Comparison of ENCODE assay signal across 14 cellular contexts in the genomic region with DNA sequence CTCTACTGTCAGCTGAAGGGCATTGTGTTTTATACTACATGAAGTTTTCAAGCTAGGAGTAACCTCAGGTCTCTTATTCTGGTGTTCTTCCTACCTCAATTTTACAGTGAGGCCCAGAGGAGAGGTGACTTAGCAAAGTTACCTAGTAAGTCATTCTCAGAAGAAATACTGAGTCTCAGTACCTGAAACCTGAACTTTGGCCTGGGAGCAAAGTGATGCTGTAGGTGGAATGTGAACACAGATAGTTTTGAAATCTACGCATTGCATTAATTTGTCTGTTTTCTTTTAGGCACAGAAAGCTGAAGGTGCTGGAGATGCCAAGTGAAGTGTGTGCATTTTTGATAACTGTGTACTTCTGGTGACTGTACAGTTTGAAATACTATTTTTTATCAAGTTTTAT. TPM values are rescaled to one million over a fixed set of nuclear protein-coding genes. Genes with fewer than 3 reads are reported as not detected.
DNase-seq lines count a peak whose midpoint lies in the region; ATAC-seq and TF ChIP-seq lines count a peak whose summit lies in the region.
"Had no signal": no experiment of that assay in that cellular context is flagged by ENCODE, and none has a peak within 500 bp of the region (broad histone marks: within the 10 kb centered on the region; RNA-seq: fewer than 3 reads in every experiment).

No MANE protein-coding gene starts in this region.

- H3K4me3 Mint-ChIP-seq in CD4-positive, CD25-positive, alpha-beta regulatory T cell: peak overlapping the region; percentile 92 to 99 (median 94)
- H3K4me3 Mint-ChIP-seq in HFFc6 (peak overlapping the region; percentile 94), nephron (peak overlapping the region; percentile 90 to 93 (median 92)), Calu3 (ENCODE audit: low read depth, unreplicated experiment) (no peak overlapping the region)
- H3K4me3 Mint-ChIP-seq in activated naive CD8-positive, alpha-beta T cell: peak overlapping the region; percentile 92

- peak overlapping the region in 2 of 3 donors; percentile 43 to 94 for H3K27ac Mint-ChIP-seq in CD4-positive, CD25-positive, alpha-beta regulatory T cell
- H3K27ac Mint-ChIP-seq in HFFc6 (no peak overlapping the region), nephron (peak overlapping the region in 1 of 3 experiments; percentile 18), Calu3 (ENCODE audit: unreplicated experiment) (no peak overlapping the region)
- peak overlapping the region; percentile 50 for H3K27ac Mint-ChIP-seq in activated naive CD8-positive, alpha-beta T cell

- H3K9me3 ChIP-seq in CD4-positive, CD25-positive, alpha-beta regulatory T cell (ENCODE audit: control insufficient read depth in 2 of 2, low read length in 2 of 2): no peaks in the 10 kb centered on the region
- H3K9me3 ChIP-seq: Peyer's patch, thyroid gland had no signal

- no TSS peak for BruUV-seq in Calu3 (replicated peaks; lab: Mats Ljungman, UMichigan)

- H3K9me3 Mint-ChIP-seq in CD4-positive, CD25-positive, alpha-beta regulatory T cell: no peaks in the 10 kb centered on the region
- H3K9me3 Mint-ChIP-seq in HFFc6 (no peaks in the 10 kb centered on the region), nephron (no peaks in the 10 kb centered on the region), Calu3 (ENCODE audit: low read depth, unreplicated experiment) (no peaks in the 10 kb centered on the region)
- no peaks in the 10 kb centered on the region for H3K9me3 Mint-ChIP-seq in activated naive CD8-positive, alpha-beta T cell (ENCODE audit: low read depth)

- H3K27me3 ChIP-seq in CD4-positive, CD25-positive, alpha-beta regulatory T cell (ENCODE audit: control insufficient read depth, insufficient read depth, low read length): no peaks in the 10 kb centered on the region
- H3K27me3 ChIP-seq: Peyer's patch, thyroid gland had no signal

- no peaks in the 10 kb centered on the region for H3K27me3 Mint-ChIP-seq in CD4-positive, CD25-positive, alpha-beta regulatory T cell
- peaks cover 4% of the 10 kb centered on the region; the same call in 1 of the 2 replicates for H3K27me3 Mint-ChIP-seq in HFFc6 (ENCODE audit: insufficient read depth)
- no peaks in the 10 kb centered on the region for H3K27me3 Mint-ChIP-seq in activated naive CD8-positive, alpha-beta T cell
- no peaks in the 10 kb centered on the region for H3K27me3 Mint-ChIP-seq in nephron (ENCODE audit: low read depth)
- H3K27me3 Mint-ChIP-seq in Calu3 (ENCODE audit: unreplicated experiment): no peaks in the 10 kb centered on the region

- peak overlapping the region; percentile 94 for H3K4me3 ChIP-seq in CD4-positive, CD25-positive, alpha-beta regulatory T cell (ENCODE audit: low read depth, low read length)
- H3K4me3 ChIP-seq: Peyer's patch, thyroid gland had no signal

- CTCF ChIA-PET in Calu3 (lab: Charles Lee): no interaction called here

- no peak for DNase-seq in CD4-positive, CD25-positive, alpha-beta regulatory T cell
- DNase-seq in HFFc6: no peak
- DNase-seq in Calu3: no peak
- DNase-seq in HK-2 (ENCODE audit: unreplicated experiment): no peak
- DNase-seq: activated CD8-positive, alpha-beta memory T cell treated with anti-CD3 and anti-CD28 coated beads, Interleukin-2, amount 50 U/mL, for 4 hours; foreskin fibroblast; NCI-H1092; NCI-H226; thyroid gland had no signal

- H3K4me1 Mint-ChIP-seq in CD4-positive, CD25-positive, alpha-beta regulatory T cell: peaks cover 24 to 67% (median 50%) of the 10 kb centered on the region in 4 donors
- H3K4me1 Mint-ChIP-seq in HFFc6 (ENCODE audit: low read depth): peaks cover 59% of the 10 kb centered on the region
- peaks cover 55% of the 10 kb centered on the region for H3K4me1 Mint-ChIP-seq in activated naive CD8-positive, alpha-beta T cell (ENCODE audit: low read depth)
- peaks cover 42% of the 10 kb centered on the region for H3K4me1 Mint-ChIP-seq in nephron
- H3K4me1 Mint-ChIP-seq in Calu3 (ENCODE audit: low read depth, unreplicated experiment): peaks cover 14% of the 10 kb centered on the region

- TF ChIP-seq CTCF in HFFc6 (IDR thresholded peaks at IDR 0.05) (no peak), nephron (IDR thresholded peaks at IDR 0.05; ENCODE audit: unreplicated experiment in 3 of 3) (no peak), Calu3 (IDR thresholded peaks at IDR 0.05; ENCODE audit: unreplicated experiment) (no peak)

- intact Hi-C loops in Calu3 (cut with micrococcal nuclease; ENCODE audit: unreplicated experiment): no loop called here

- peaks cover 34% of the 10 kb centered on the region for H3K36me3 Mint-ChIP-seq in CD4-positive, CD25-positive, alpha-beta regulatory T cell
- H3K36me3 Mint-ChIP-seq in HFFc6 (ENCODE audit: low read depth) (peaks cover 52% of the 10 kb centered on the region), nephron (ENCODE audit: low read depth) (peaks cover 55% of the 10 kb centered on the region), Calu3 (ENCODE audit: insufficient read depth, unreplicated experiment) (peaks cover 50% of the 10 kb centered on the region)
- H3K36me3 Mint-ChIP-seq in activated naive CD8-positive, alpha-beta T cell: peaks cover 14% of the 10 kb centered on the region

- H3K4me1 ChIP-seq in CD4-positive, CD25-positive, alpha-beta regulatory T cell (ENCODE audit: control insufficient read depth, insufficient read depth, low read length, poor library complexity, severe bottlenecking): peaks cover 37% of the 10 kb centered on the region

- peaks cover 41% of the 10 kb centered on the region for H3K36me3 ChIP-seq in CD4-positive, CD25-positive, alpha-beta regulatory T cell (ENCODE audit: control insufficient read depth, insufficient read depth, low read length)

- no peak for ATAC-seq in CD4-positive, CD25-positive, alpha-beta regulatory T cell (ENCODE audit: low read depth in 2 of 2)
- no peak for ATAC-seq in HG03045 (IDR thresholded peaks at IDR 0.05; ENCODE audit: unreplicated experiment)
- no peak for ATAC-seq in GM21576 (IDR thresholded peaks at IDR 0.05; ENCODE audit: unreplicated experiment)

- peak overlapping the region; percentile 99 for H3K27ac ChIP-seq in CD4-positive, CD25-positive, alpha-beta regulatory T cell (ENCODE audit: insufficient read depth, low read length, poor library complexity, severe bottlenecking)
- H3K27ac ChIP-seq: Peyer's patch, thyroid gland had no signal

RNA-seq across cellular contexts. Expression of gene HMGN2, which starts 2.6 kb away (rescaled TPM):
- total RNA-seq in CD4-positive, CD25-positive, alpha-beta regulatory T cell: 323 TPM
- 1,000 to 10,000 TPM in 1 of 4 donors, 100 to 1,000 TPM in 3; 899 to 1,017 (median 929) TPM for polyA plus RNA-seq in CD4-positive, CD25-positive, alpha-beta regulatory T cell
- 100 to 1,000 TPM; 440 to 699 (median 668) TPM for total RNA-seq in HFFc6 (2021; fragmentation: NEBNext Ultra II Directional; extraction: Animal tissue kit (Norgen Biotek cat#: 25700))
- 269 and 290 TPM in 2 replicates for total RNA-seq in Calu3 (2022)

RNA-seq across cellular contexts. Expression of gene DHDDS, which starts 42.7 kb away (rescaled TPM):
- total RNA-seq in CD4-positive, CD25-positive, alpha-beta regulatory T cell: 40.3 TPM
- 10 to 100 TPM; 24.1 to 31.2 (median 25.6) TPM for polyA plus RNA-seq in CD4-positive, CD25-positive, alpha-beta regulatory T cell
- 10 to 100 TPM; 68.3 to 76.1 (median 70.8) TPM for total RNA-seq in HFFc6 (2021; fragmentation: NEBNext Ultra II Directional; extraction: Animal tissue kit (Norgen Biotek cat#: 25700))
- 32.8 and 42.8 TPM in 2 replicates for total RNA-seq in Calu3 (2022)

RNA-seq across cellular contexts. Expression of gene RPS6KA1, which starts 54.7 kb away (rescaled TPM):
- 97.4 TPM for total RNA-seq in CD4-positive, CD25-positive, alpha-beta regulatory T cell
- polyA plus RNA-seq in CD4-positive, CD25-positive, alpha-beta regulatory T cell: 100 to 1,000 TPM; 168 to 218 (median 175) TPM
- total RNA-seq in HFFc6 (2021; fragmentation: NEBNext Ultra II Directional; extraction: Animal tissue kit (Norgen Biotek cat#: 25700)): 1 to 10 TPM; 1.5 to 2.6 (median 1.7) TPM
- total RNA-seq in Calu3 (2022): 25.8 and 28.1 TPM in 2 replicates

Comparison
In these comparisons a context has a peak if more than half of its experiments do, and no peak if none do; other contexts are left out.
1. H3K27ac Mint-ChIP-seq: peak in CD4-positive, CD25-positive, alpha-beta regulatory T cell (2 of 3) and activated naive CD8-positive, alpha-beta T cell (single experiment); none in HFFc6 (single experiment) and Calu3 (single experiment).